ENCODE assay signal across 1 cellular context in the genomic region with DNA sequence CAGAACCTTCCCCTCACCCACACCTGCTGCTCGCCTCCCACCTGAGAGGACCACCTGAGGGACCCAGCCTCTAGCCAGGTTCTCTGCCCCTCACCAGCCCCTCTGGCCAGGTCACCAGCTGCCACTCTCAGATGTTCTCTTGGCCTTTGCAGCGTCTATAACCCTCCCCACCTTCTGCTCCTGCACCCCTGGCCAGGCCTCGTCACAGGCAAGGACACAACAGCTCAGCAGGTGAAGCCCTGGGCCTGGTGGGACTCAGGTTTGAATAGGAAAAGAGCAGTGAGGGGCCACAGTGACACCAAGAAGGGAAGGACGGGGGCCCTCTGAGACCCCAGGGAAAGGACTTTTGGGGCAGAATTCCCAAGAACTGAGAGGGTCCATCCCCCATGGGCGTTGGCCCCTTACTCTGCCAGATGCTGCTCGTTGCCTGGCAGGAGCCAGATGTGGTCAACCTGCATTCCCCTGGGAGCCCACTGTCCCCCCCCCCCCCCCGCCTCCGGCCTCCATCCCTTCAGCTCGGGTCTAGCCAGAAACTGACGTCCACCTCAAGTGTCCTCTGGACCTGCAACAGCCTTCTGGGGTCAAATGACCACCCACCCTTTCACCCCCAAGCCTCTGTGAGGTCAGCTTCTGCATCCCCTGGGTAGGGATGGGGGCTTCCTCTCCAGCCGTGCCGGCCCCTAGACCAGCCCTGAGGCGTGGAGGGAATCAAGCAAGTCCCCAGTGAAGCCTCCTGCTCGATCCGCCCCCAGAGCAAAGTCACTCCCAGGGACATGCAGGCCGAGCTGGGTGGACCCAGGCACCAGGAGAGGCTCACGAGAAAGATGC.
TF ChIP-seq lines count a peak whose summit lies in the region.

No MANE protein-coding gene starts in this region.

TF ChIP-seq in GM23338, 12 proteins besides CTCF, POLR2A, EP300 and RAD21:
- TF ChIP-seq NANOG (IDR thresholded peaks at IDR 0.05; ENCODE audit: borderline replicate concordance) (no peak), POLR2AphosphoS5 (IDR thresholded peaks at IDR 0.05; ENCODE audit: low read depth) (0 out of 2 replicates have a peak, but pooled peaks have one; percentile 11), EZH2phosphoT487 (IDR thresholded peaks at IDR 0.05; ENCODE audit: unreplicated experiment) (no peak)
TF ChIP-seq in GM23338: peak in this region for 1.
